In the genomic region with DNA sequence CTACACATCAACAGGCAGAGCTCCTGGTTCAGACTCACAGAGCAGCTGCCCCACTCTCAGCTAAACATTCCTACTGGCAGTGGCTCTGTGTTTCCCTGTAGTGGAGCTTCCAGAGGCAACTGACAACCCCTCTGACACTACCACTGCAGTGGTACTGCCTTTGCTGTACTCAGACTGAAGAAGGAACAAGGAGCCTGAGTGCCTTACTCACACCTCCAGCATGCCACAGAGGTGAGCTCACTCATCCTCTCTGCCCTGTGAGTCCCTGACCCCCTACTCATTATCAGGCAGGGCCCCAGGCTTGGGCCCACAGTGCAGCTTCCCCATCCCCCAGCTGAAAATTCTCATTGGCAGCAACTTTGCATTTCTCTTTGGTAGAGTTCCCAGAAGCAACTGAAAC, we compare ENCODE assay signal across 20 cellular contexts.
A peak's percentile ranks its signal among the peaks of the same experiment; 100 is the strongest.
DNase-seq lines count a peak whose midpoint lies in the region; ATAC-seq, FAIRE-seq and TF ChIP-seq lines count a peak whose summit lies in the region.
"Had no signal": no experiment of that assay in that cellular context is flagged by ENCODE, and none has a peak within 500 bp of the region (broad histone marks: within the 10 kb centered on the region; RNA-seq: fewer than 3 reads in every experiment).

No MANE protein-coding gene starts in this region.

- POLR2A ChIA-PET in Caco-2 (lab: Charles Lee) = no interaction called here

- H3K79me2 ChIP-seq in astrocyte (ENCODE audit: insufficient read depth, low read length) (no peaks in the 10 kb centered on the region), mesendoderm (ENCODE audit: control insufficient read depth, insufficient read depth, low read length) (no peaks in the 10 kb centered on the region)

- H3K4me2 ChIP-seq in astrocyte (ENCODE audit: low read length) (no peak overlapping the region), mesendoderm (ENCODE audit: low read length) (no peak overlapping the region)

- H3K4me3 Mint-ChIP-seq in Caco-2 (ENCODE audit: unreplicated experiment) = no peak overlapping the region
- H3K4me3 Mint-ChIP-seq in astrocyte (ENCODE audit: unreplicated experiment) = no peak overlapping the region
- H3K4me3 Mint-ChIP-seq in activated T-cell treated with anti-CD3 and anti-CD28 coated beads, Interleukin-2, amount 50 U/mL, for 72 hours = no peak overlapping the region
- H3K4me3 Mint-ChIP-seq in Calu3 (ENCODE audit: low read depth, unreplicated experiment) = no peak overlapping the region
- H3K4me3 Mint-ChIP-seq in natural killer cell treated with Interleukin-12 subunit alpha and Interleukin-12 subunit beta and Interleukin-15 and Interleukin-18, amount 100 ng/mL, for 72 hours = no peak overlapping the region
- H3K4me3 Mint-ChIP-seq: CD8-positive, alpha-beta memory T cell had no signal

- H3K4ac ChIP-seq in mesendoderm (ENCODE audit: low read depth, low read length) = peak overlapping the region; percentile 87

- peak overlapping the region; percentile 23 for H3K18ac ChIP-seq in mesendoderm (ENCODE audit: low read length)

- no peak overlapping the region for H3K4me3 ChIP-seq in Caco-2 (ENCODE audit: low read depth, low read length)
- H3K4me3 ChIP-seq in HUES48 (ENCODE audit: low read depth, low read length) = no peak overlapping the region
- no peak overlapping the region for H3K4me3 ChIP-seq in astrocyte (ENCODE audit: insufficient read depth, low read depth, low read length)
- no peak overlapping the region for H3K4me3 ChIP-seq in mesendoderm (ENCODE audit: low read length)

- no peaks in the 10 kb centered on the region for H4K20me1 ChIP-seq in astrocyte (ENCODE audit: insufficient read depth, low read length)

- H3K36me3 Mint-ChIP-seq in Caco-2 (ENCODE audit: insufficient read depth, unreplicated experiment) = no peaks in the 10 kb centered on the region
- no peaks in the 10 kb centered on the region for H3K36me3 Mint-ChIP-seq in astrocyte (ENCODE audit: low read depth, unreplicated experiment)
- H3K36me3 Mint-ChIP-seq in activated T-cell treated with anti-CD3 and anti-CD28 coated beads, Interleukin-2, amount 50 U/mL, for 72 hours (ENCODE audit: insufficient read depth in 2 of 2) = no peaks in the 10 kb centered on the region
- no peaks in the 10 kb centered on the region for H3K36me3 Mint-ChIP-seq in Calu3 (ENCODE audit: insufficient read depth, unreplicated experiment)
- H3K36me3 Mint-ChIP-seq in natural killer cell treated with Interleukin-12 subunit alpha and Interleukin-12 subunit beta and Interleukin-15 and Interleukin-18, amount 100 ng/mL, for 72 hours = no peaks in the 10 kb centered on the region
- H3K36me3 Mint-ChIP-seq: CD8-positive, alpha-beta memory T cell had no signal

- no peaks in the 10 kb centered on the region for H3K36me3 ChIP-seq in Caco-2 (ENCODE audit: control insufficient read depth, insufficient read depth, low read length)
- no peaks in the 10 kb centered on the region for H3K36me3 ChIP-seq in HUES48 (ENCODE audit: control insufficient read depth, insufficient read depth, low read length)
- H3K36me3 ChIP-seq in astrocyte (ENCODE audit: insufficient read depth, low read length) = no peaks in the 10 kb centered on the region
- H3K36me3 ChIP-seq in mesendoderm (ENCODE audit: control insufficient read depth, insufficient read depth, low read length) = no peaks in the 10 kb centered on the region

- BruUV-seq in Caco-2 (replicated peaks; lab: Mats Ljungman, UMichigan) (no TSS peak), Calu3 (replicated peaks; lab: Mats Ljungman, UMichigan) (no TSS peak)

- H3K23ac ChIP-seq in mesendoderm (ENCODE audit: low read length) = no peak overlapping the region

- peaks cover 5% of the 10 kb centered on the region for H3K4me1 Mint-ChIP-seq in Caco-2 (ENCODE audit: low read depth, unreplicated experiment)
- peaks cover 20% of the 10 kb centered on the region for H3K4me1 Mint-ChIP-seq in astrocyte (ENCODE audit: low read depth, unreplicated experiment)
- H3K4me1 Mint-ChIP-seq in activated T-cell treated with anti-CD3 and anti-CD28 coated beads, Interleukin-2, amount 50 U/mL, for 72 hours (ENCODE audit: low read depth) = no peaks in the 10 kb centered on the region
- no peaks in the 10 kb centered on the region for H3K4me1 Mint-ChIP-seq in Calu3 (ENCODE audit: low read depth, unreplicated experiment)
- H3K4me1 Mint-ChIP-seq in natural killer cell treated with Interleukin-12 subunit alpha and Interleukin-12 subunit beta and Interleukin-15 and Interleukin-18, amount 100 ng/mL, for 72 hours (ENCODE audit: low read depth in 2 of 2) = no peaks in the 10 kb centered on the region
- H3K4me1 Mint-ChIP-seq: CD8-positive, alpha-beta memory T cell had no signal

- ATAC-seq in activated T-cell treated with anti-CD3 and anti-CD28 coated beads, Interleukin-2, amount 50 U/mL, for 72 hours (replicated peaks in 1 of 2) = no peak
- no peak for ATAC-seq in natural killer cell treated with Interleukin-12 subunit alpha and Interleukin-12 subunit beta and Interleukin-15 and Interleukin-18, amount 100 ng/mL, for 72 hours
- ATAC-seq: Panc1 had no signal

- intact Hi-C loops in Caco-2 (cut with micrococcal nuclease; ENCODE audit: unreplicated experiment) (loop anchor here (10.0 kb wide), 1 partner anchor 1325 kb away; no protein-coding TSS in a partner anchor), Calu3 (cut with micrococcal nuclease; ENCODE audit: unreplicated experiment) (no loop called here)

- no peak overlapping the region for H2BK15ac ChIP-seq in mesendoderm (replicated peaks; ENCODE audit: low read depth)

- no peak for DNase-seq in Caco-2
- DNase-seq in astrocyte (ENCODE audit: low read depth) = no peak
- DNase-seq in mesendoderm = peak; percentile 94
- DNase-seq in activated T-cell treated with anti-CD3 and anti-CD28 coated beads, Interleukin-2, amount 50 U/mL, for 72 hours = no peak
- no peak for DNase-seq in Calu3
- no peak for DNase-seq in natural killer cell treated with Interleukin-12 subunit alpha and Interleukin-12 subunit beta and Interleukin-15 and Interleukin-18, amount 100 ng/mL, for 72 hours (ENCODE audit: low spot score)
- no peak for DNase-seq in EL
- DNase-seq: AML-193; C1 segment of cervical spinal cord; CD8-positive, alpha-beta memory T cell; HCEC 1CT; MM.1S; NCI-H1436; NCI-H187 treated with DMSO at 0.1 percent for 48 hours; NCI-H2107; T-helper 1 cell had no signal

- TF ChIP-seq CTCF in Caco-2 (IDR thresholded peaks at IDR 0.05; ENCODE audit: insufficient read depth in 1 of 2, low read depth in 1 of 2, low read length in 1 of 2, severe bottlenecking in 1 of 2, unreplicated experiment in 1 of 2) = no peak
- TF ChIP-seq CTCF in astrocyte (IDR thresholded peaks at IDR 0.05; ENCODE audit: insufficient read depth, low read depth, low read length) = no peak
- no peak for TF ChIP-seq CTCF in Calu3 (IDR thresholded peaks at IDR 0.05; ENCODE audit: unreplicated experiment)

- H3K9me3 Mint-ChIP-seq in Caco-2 (ENCODE audit: unreplicated experiment) (no peaks in the 10 kb centered on the region), astrocyte (ENCODE audit: unreplicated experiment) (peaks cover 5% of the 10 kb centered on the region), Calu3 (ENCODE audit: low read depth, unreplicated experiment) (peaks cover 3% of the 10 kb centered on the region)
- no peaks in the 10 kb centered on the region for H3K9me3 Mint-ChIP-seq in activated T-cell treated with anti-CD3 and anti-CD28 coated beads, Interleukin-2, amount 50 U/mL, for 72 hours
- no peaks in the 10 kb centered on the region for H3K9me3 Mint-ChIP-seq in natural killer cell treated with Interleukin-12 subunit alpha and Interleukin-12 subunit beta and Interleukin-15 and Interleukin-18, amount 100 ng/mL, for 72 hours

- peak overlapping the region; percentile 45 for H3K27ac Mint-ChIP-seq in Caco-2 (ENCODE audit: unreplicated experiment)
- peak overlapping the region; percentile 82 for H3K27ac Mint-ChIP-seq in astrocyte (ENCODE audit: unreplicated experiment)
- no peak overlapping the region for H3K27ac Mint-ChIP-seq in activated T-cell treated with anti-CD3 and anti-CD28 coated beads, Interleukin-2, amount 50 U/mL, for 72 hours
- no peak overlapping the region for H3K27ac Mint-ChIP-seq in Calu3 (ENCODE audit: unreplicated experiment)
- H3K27ac Mint-ChIP-seq in natural killer cell treated with Interleukin-12 subunit alpha and Interleukin-12 subunit beta and Interleukin-15 and Interleukin-18, amount 100 ng/mL, for 72 hours = no peak overlapping the region
- H3K27ac Mint-ChIP-seq: CD8-positive, alpha-beta memory T cell had no signal

- H2BK120ac ChIP-seq in mesendoderm (ENCODE audit: low read depth, low read length) = no peak overlapping the region

- H3K27me3 ChIP-seq in Caco-2 (replicated peaks; ENCODE audit: control insufficient read depth, insufficient read depth, low read length) = no peaks in the 10 kb centered on the region
- H3K27me3 ChIP-seq in HUES48 (ENCODE audit: control insufficient read depth, insufficient read depth, low read length) = no peaks in the 10 kb centered on the region
- H3K27me3 ChIP-seq in astrocyte (ENCODE audit: insufficient read depth, low read length) = no peaks in the 10 kb centered on the region
- no peaks in the 10 kb centered on the region for H3K27me3 ChIP-seq in mesendoderm (ENCODE audit: insufficient read depth, low read length, poor library complexity)

- FAIRE-seq in astrocyte (lab: Jason Lieb, UNC) = no peak
- FAIRE-seq: HTR-8/SVneo had no signal

- H3K9ac ChIP-seq in HUES48 (ENCODE audit: low read depth, low read length) = no peak overlapping the region
- no peak overlapping the region for H3K9ac ChIP-seq in astrocyte (ENCODE audit: low read length)
- no peak overlapping the region for H3K9ac ChIP-seq in mesendoderm (ENCODE audit: low read length)

- no peaks in the 10 kb centered on the region for H3K79me1 ChIP-seq in mesendoderm (ENCODE audit: low read length)

- H4K8ac ChIP-seq in mesendoderm (ENCODE audit: low read depth, low read length) = no peak overlapping the region

- no peaks in the 10 kb centered on the region for H3K27me3 Mint-ChIP-seq in Caco-2 (ENCODE audit: insufficient read depth, unreplicated experiment)
- H3K27me3 Mint-ChIP-seq in astrocyte (ENCODE audit: low read depth, unreplicated experiment) = no peaks in the 10 kb centered on the region
- peaks cover 24% of the 10 kb centered on the region for H3K27me3 Mint-ChIP-seq in activated T-cell treated with anti-CD3 and anti-CD28 coated beads, Interleukin-2, amount 50 U/mL, for 72 hours (ENCODE audit: low read depth)
- H3K27me3 Mint-ChIP-seq in Calu3 (ENCODE audit: unreplicated experiment) = no peaks in the 10 kb centered on the region
- H3K27me3 Mint-ChIP-seq in natural killer cell treated with Interleukin-12 subunit alpha and Interleukin-12 subunit beta and Interleukin-15 and Interleukin-18, amount 100 ng/mL, for 72 hours = peaks cover 0 to 3% of the 10 kb centered on the region in 2 donors

- peak overlapping the region; percentile 29 for H3K56ac ChIP-seq in mesendoderm (ENCODE audit: low read length)

- CTCF ChIA-PET in Caco-2 (lab: Charles Lee) = no interaction called here
- CTCF ChIA-PET in Calu3 (lab: Charles Lee) = no interaction called here

- no peak overlapping the region for H4K5ac ChIP-seq in mesendoderm (ENCODE audit: low read length)

- H2AFZ ChIP-seq in astrocyte (ENCODE audit: low read depth, low read length) = no peak overlapping the region

- no peak overlapping the region for H2AK5ac ChIP-seq in mesendoderm (ENCODE audit: low read length)

- no peak overlapping the region for H2BK5ac ChIP-seq in mesendoderm (ENCODE audit: low read length)

- H3K4me1 ChIP-seq in Caco-2 = peaks cover 5% of the 10 kb centered on the region; the same call in 1 of the 2 replicates
- H3K4me1 ChIP-seq in HUES48 (ENCODE audit: control insufficient read depth, insufficient read depth, low read length) = peaks cover 16% of the 10 kb centered on the region
- H3K4me1 ChIP-seq in astrocyte (ENCODE audit: insufficient read depth, low read length) = no peaks in the 10 kb centered on the region
- H3K4me1 ChIP-seq in mesendoderm (ENCODE audit: control insufficient read depth, low read depth, low read length) = no peaks in the 10 kb centered on the region

- H3K27ac ChIP-seq in HUES48 (ENCODE audit: low read depth, low read length) (peak overlapping the region; percentile 73), astrocyte (ENCODE audit: low read depth, low read length) (no peak overlapping the region), mesendoderm (ENCODE audit: low read depth, low read length) (peak overlapping the region; percentile 27)
- H3K27ac ChIP-seq: HL-60 had no signal

- no peaks in the 10 kb centered on the region for H3K9me3 ChIP-seq in Caco-2
- H3K9me3 ChIP-seq in HUES48 (ENCODE audit: control insufficient read depth, insufficient read depth, low read length) = peaks cover 8% of the 10 kb centered on the region
- no peaks in the 10 kb centered on the region for H3K9me3 ChIP-seq in astrocyte (ENCODE audit: insufficient read depth, low read depth, low read length)

Comparison
In these comparisons a context has a peak if more than half of its experiments do, and no peak if none do; other contexts are left out.
1. H3K27ac Mint-ChIP-seq: peak in Caco-2 (single experiment) and astrocyte (single experiment); none in activated T-cell treated with anti-CD3 and anti-CD28 coated beads, Interleukin-2, amount 50 U/mL, for 72 hours (single experiment), Calu3 (single experiment) and natural killer cell treated with Interleukin-12 subunit alpha and Interleukin-12 subunit beta and Interleukin-15 and Interleukin-18, amount 100 ng/mL, for 72 hours (0 of 2).